Comparison of ENCODE assay signal across 12 cellular contexts in the genomic region with DNA sequence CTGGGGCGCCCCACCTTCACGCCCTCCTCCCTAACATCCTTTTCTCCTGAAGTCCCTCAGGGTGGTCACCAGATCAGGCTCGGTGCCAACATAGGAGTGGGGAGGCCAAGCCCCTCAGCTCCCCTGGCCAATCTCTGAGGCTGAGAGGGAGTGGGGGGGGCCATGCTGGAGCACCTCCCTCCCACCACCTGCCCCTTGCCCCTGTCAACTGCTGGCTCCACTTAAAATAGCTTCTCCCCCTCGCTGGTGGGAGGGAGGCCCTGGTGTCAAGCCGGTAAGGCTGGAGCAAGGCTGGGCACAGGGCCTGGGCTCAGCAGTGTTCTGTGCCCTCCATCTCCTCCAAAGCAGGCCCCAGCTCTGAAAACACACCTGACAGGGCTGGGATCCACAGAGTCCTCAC. TPM values are rescaled to one million over a fixed set of nuclear protein-coding genes. Genes with fewer than 3 reads are reported as not detected.
DNase-seq lines count a peak whose midpoint lies in the region; ATAC-seq and TF ChIP-seq lines count a peak whose summit lies in the region.
"Had no signal": no experiment of that assay in that cellular context is flagged by ENCODE, and none has a peak within 500 bp of the region (broad histone marks: within the 10 kb centered on the region; RNA-seq: fewer than 3 reads in every experiment).

No MANE protein-coding gene starts in this region.

- H3K27ac ChIP-seq in duodenal mucosa (ENCODE audit: low read depth, low read length) (peak overlapping the region; percentile 49), urinary bladder (ENCODE audit: low read depth) (peak overlapping the region; percentile 51)

- DNase-seq in NCI-H82 (lab: John Stamatoyannopoulos, UW) (peak; percentile 17), NCI-H82 treated with DMSO at 0.1 percent for 48 hours (lab: John Stamatoyannopoulos, UW; ENCODE audit: unreplicated experiment) (no peak), myocyte (ENCODE audit: low read depth) (peak; percentile 82), natural killer cell (no peak), AG08395 (ENCODE audit: low spot score) (no peak)
- DNase-seq: activated naive CD4-positive, alpha-beta T cell treated with anti-CD3 and anti-CD28 coated beads, Interleukin-2, amount 50 U/mL, for 16 hours; naive thymus-derived CD8-positive, alpha-beta T cell; NCI-H526 treated with DMSO at 0.1 percent for 48 hours had no signal

- no peaks in the 10 kb centered on the region for H3K9me3 Mint-ChIP-seq in natural killer cell
- H3K9me3 Mint-ChIP-seq: IgD-negative memory B cell had no signal

- peak overlapping the region; percentile 32 to 56 for H3K9ac ChIP-seq in duodenal mucosa (ENCODE audit: low read depth in 1 of 2, low read length in 2 of 2)

- H3K9me3 ChIP-seq in duodenal mucosa (ENCODE audit: control insufficient read depth in 1 of 2, low read length in 2 of 2) = no peaks in the 10 kb centered on the region

- no peak for TF ChIP-seq CTCF in natural killer cell (IDR thresholded peaks at IDR 0.05)

- ATAC-seq in natural killer cell = no peak
- no peak for ATAC-seq in GM18858 (IDR thresholded peaks at IDR 0.05; ENCODE audit: unreplicated experiment)
- ATAC-seq: naive thymus-derived CD8-positive, alpha-beta T cell had no signal

- 52% methylated on average over 5 of the region's 5 CpGs for WGBS in urinary bladder

- H3K36me3 ChIP-seq in duodenal mucosa (ENCODE audit: control insufficient read depth in 1 of 2, insufficient read depth in 2 of 2, low read length in 2 of 2) = no peaks in the 10 kb centered on the region
- no peaks in the 10 kb centered on the region for H3K36me3 ChIP-seq in urinary bladder (ENCODE audit: insufficient read depth)

- no peak overlapping the region for H3K27ac Mint-ChIP-seq in natural killer cell

- no peak overlapping the region for H3K4me3 Mint-ChIP-seq in natural killer cell
- H3K4me3 Mint-ChIP-seq: naive thymus-derived CD8-positive, alpha-beta T cell had no signal

- peaks cover 0 to 5% of the 10 kb centered on the region in 2 donors for H3K4me1 Mint-ChIP-seq in natural killer cell

- H3K4me1 ChIP-seq in duodenal mucosa (ENCODE audit: control insufficient read depth in 1 of 2, insufficient read depth in 2 of 2, low read length in 2 of 2) = peaks cover 63 to 73% of the 10 kb centered on the region in 2 donors
- peaks cover 2% of the 10 kb centered on the region for H3K4me1 ChIP-seq in urinary bladder (ENCODE audit: insufficient read depth)

- H3K36me3 Mint-ChIP-seq in natural killer cell = no peaks in the 10 kb centered on the region
- H3K36me3 Mint-ChIP-seq: IgD-negative memory B cell; naive thymus-derived CD8-positive, alpha-beta T cell had no signal

- H3K4me3 ChIP-seq in duodenal mucosa (ENCODE audit: low read depth in 1 of 2, low read length in 2 of 2) (no peak overlapping the region), urinary bladder (ENCODE audit: low read depth, low read length) (no peak overlapping the region)

- no peaks in the 10 kb centered on the region for H3K27me3 ChIP-seq in duodenal mucosa (ENCODE audit: control insufficient read depth in 1 of 2, insufficient read depth in 2 of 2, low read length in 2 of 2)

- peaks cover 6 to 26% of the 10 kb centered on the region in 2 donors for H3K27me3 Mint-ChIP-seq in natural killer cell (ENCODE audit: low read depth in 2 of 2)

- intact Hi-C loops in natural killer cell (cut with micrococcal nuclease) = no loop called here

RNA-seq across cellular contexts. Expression of a gene that starts 4.9 kb away (rescaled TPM):
- 112 and 163 TPM in 2 replicates for total RNA-seq in myocyte
- polyA plus RNA-seq in myocyte (2012) = 255 TPM
- 61.7 TPM for total RNA-seq in urinary bladder
- 106 TPM for polyA plus RNA-seq in urinary bladder
- total RNA-seq in natural killer cell = 10 to 100 TPM in 2 of 3 donors, 1 to 10 TPM in 1; 6.0 to 34.7 (median 18.9) TPM

RNA-seq across cellular contexts. Expression of a gene that starts 24.2 kb away (rescaled TPM):
- total RNA-seq in myocyte (4.7 TPM in 2 replicates), urinary bladder (4.1 TPM), natural killer cell (1 to 10 TPM; 3.1 to 5.0 (median 4.5) TPM)
- polyA plus RNA-seq in myocyte (2012) = 9.7 TPM
- 4.6 TPM for polyA plus RNA-seq in urinary bladder

RNA-seq across cellular contexts. Expression of a gene that starts 32.4 kb away (rescaled TPM):
- total RNA-seq in myocyte (3.2 and 3.3 TPM in 2 replicates), urinary bladder (4.1 TPM), natural killer cell (1 to 10 TPM; 2.2 to 3.1 (median 2.2) TPM)
- 6.0 TPM for polyA plus RNA-seq in myocyte (2012)
- 13.6 TPM for polyA plus RNA-seq in urinary bladder

RNA-seq across cellular contexts. Expression of a gene that starts 40.6 kb away (rescaled TPM):
- total RNA-seq in myocyte (65.8 and 74.8 TPM in 2 replicates), urinary bladder (31.1 TPM), natural killer cell (100 to 1,000 TPM in 1 of 3 donors, 10 to 100 TPM in 2; 76.0 to 103 (median 78.1) TPM)
- polyA plus RNA-seq in myocyte (2012) = 39.5 TPM
- polyA plus RNA-seq in urinary bladder = 46.0 TPM

RNA-seq across cellular contexts. Expression of a gene that starts 41.1 kb away (rescaled TPM):
- 27.9 and 30.0 TPM in 2 replicates for total RNA-seq in myocyte
- 15.1 TPM for polyA plus RNA-seq in myocyte (2012)
- 9.3 TPM for total RNA-seq in urinary bladder
- 21.3 TPM for polyA plus RNA-seq in urinary bladder
- 1 to 10 TPM; 2.2 to 2.5 (median 2.4) TPM for total RNA-seq in natural killer cell

Comparison
In these comparisons a context has a peak if more than half of its experiments do, and no peak if none do; other contexts are left out.
1. DNase-seq: peak in NCI-H82 (single experiment) and myocyte (single experiment); none in NCI-H82 treated with DMSO at 0.1 percent for 48 hours (single experiment), natural killer cell (single experiment) and AG08395 (single experiment).